ENCODE assay signal across 10 cellular contexts in genomic region chr9:116153765-116154333, GRCh38. TPM values are rescaled to one million over a fixed set of nuclear protein-coding genes. Genes with fewer than 3 reads are reported as not detected.
DNase-seq lines count a peak whose midpoint lies in the region; ATAC-seq and TF ChIP-seq lines count a peak whose summit lies in the region.
"Had no signal": no experiment of that assay in that cellular context is flagged by ENCODE, and none has a peak within 500 bp of the region (broad histone marks: within the 10 kb centered on the region; RNA-seq: fewer than 3 reads in every experiment).

Gene PAPPA (plus strand): TSS chr9:116153791. CDS start chr9:116154173, 382 bp downstream.

- DNase-seq in activated CD4-positive, alpha-beta T cell treated with anti-CD3 and anti-CD28 coated beads for 36 hours: no peak
- no peak for DNase-seq in activated CD4-positive, alpha-beta T cell treated with anti-CD3 and anti-CD28 coated beads, Interleukin-2, amount 50 U/mL, for 1 hour
- DNase-seq in endodermal cell: peak; percentile 64
- DNase-seq in mucosa of descending colon: peak in 1 of 3 donors; percentile 44
- no peak for DNase-seq in type B pancreatic cell (ENCODE audit: extremely low spot score, unreplicated experiment)
- DNase-seq in medulla oblongata (ENCODE audit: extremely low spot score): no peak
- DNase-seq in CD4-positive, alpha-beta T cell: no peak
- no peak for DNase-seq in NAMALWA (ENCODE audit: low spot score)
- DNase-seq: CD8-positive, alpha-beta T cell had no signal

- TF ChIP-seq CTCF in endodermal cell (conservative IDR thresholded peaks at IDR 0.05): no peak
- TF ChIP-seq CTCF in mucosa of descending colon (IDR thresholded peaks at IDR 0.05): no peak
- TF ChIP-seq CTCF in type B pancreatic cell (conservative IDR thresholded peaks at IDR 0.05): no peak
- no peak for TF ChIP-seq CTCF in CD4-positive, alpha-beta T cell (IDR thresholded peaks at IDR 0.05)

- H3K36me3 ChIP-seq in endodermal cell (ENCODE audit: control insufficient read depth, insufficient read depth, low read length): no peaks in the 10 kb centered on the region
- H3K36me3 ChIP-seq in mucosa of descending colon (ENCODE audit: low read depth): no peaks in the 10 kb centered on the region

- WGBS in endodermal cell (ENCODE audit: insufficient coverage in 1 of 2, insufficient read length in 1 of 2), 2 experiments: 0 to 1% methylated on average over 9 to 41 of the region's 41 CpGs

- peaks cover 11% of the 10 kb centered on the region for H3K4me1 Mint-ChIP-seq in activated CD4-positive, alpha-beta T cell treated with anti-CD3 and anti-CD28 coated beads for 36 hours
- H3K4me1 Mint-ChIP-seq in endodermal cell (peaks cover 39% of the 10 kb centered on the region), type B pancreatic cell (ENCODE audit: unreplicated experiment) (peaks cover 38% of the 10 kb centered on the region)
- peaks cover 8% of the 10 kb centered on the region for H3K4me1 Mint-ChIP-seq in CD4-positive, alpha-beta T cell (ENCODE audit: low read depth)

- POLR2A ChIA-PET in activated CD4-positive, alpha-beta T cell treated with anti-CD3 and anti-CD28 coated beads for 36 hours (lab: Charles Lee): no interaction called here
- POLR2A ChIA-PET in CD4-positive, alpha-beta T cell (lab: Charles Lee): no interaction called here

- H3K9ac ChIP-seq in endodermal cell (ENCODE audit: extremely low read depth, low read length, poor library complexity, severe bottlenecking): no peak within 1 kb of the TSS
- H3K9ac ChIP-seq: KMS-11 had no signal

- H3K4me3 ChIP-seq in endodermal cell (ENCODE audit: low read length) (peak within 1 kb of the TSS; percentile 68), mucosa of descending colon (peak within 1 kb of the TSS; percentile 11)

- no peaks in the 10 kb centered on the region for H3K4me1 ChIP-seq in endodermal cell (ENCODE audit: control insufficient read depth, insufficient read depth, low read length)
- H3K4me1 ChIP-seq in mucosa of descending colon (ENCODE audit: low read depth): peaks cover 11% of the 10 kb centered on the region

- H3K9me3 ChIP-seq in endodermal cell (ENCODE audit: control insufficient read depth, low read length) (no peaks in the 10 kb centered on the region), mucosa of descending colon (no peaks in the 10 kb centered on the region)
- H3K9me3 ChIP-seq in CD4-positive, alpha-beta T cell (ENCODE audit: control insufficient read depth, low read length): no peaks in the 10 kb centered on the region

- H3K9me3 Mint-ChIP-seq in activated CD4-positive, alpha-beta T cell treated with anti-CD3 and anti-CD28 coated beads for 36 hours (ENCODE audit: low read depth): no peaks in the 10 kb centered on the region
- H3K9me3 Mint-ChIP-seq in endodermal cell (no peaks in the 10 kb centered on the region), type B pancreatic cell (no peaks in the 10 kb centered on the region)
- H3K9me3 Mint-ChIP-seq in CD4-positive, alpha-beta T cell: no peaks in the 10 kb centered on the region
- H3K9me3 Mint-ChIP-seq: CD8-positive, alpha-beta T cell had no signal

- no peak for ATAC-seq in activated CD4-positive, alpha-beta T cell treated with anti-CD3 and anti-CD28 coated beads for 36 hours
- no peak for ATAC-seq in mucosa of descending colon
- ATAC-seq in CD4-positive, alpha-beta T cell (ENCODE audit: poor library complexity): no peak
- ATAC-seq: CD8-positive, alpha-beta T cell had no signal

- H3K36me3 Mint-ChIP-seq in activated CD4-positive, alpha-beta T cell treated with anti-CD3 and anti-CD28 coated beads for 36 hours (ENCODE audit: low read depth): no peaks in the 10 kb centered on the region
- H3K36me3 Mint-ChIP-seq in endodermal cell (ENCODE audit: low read depth) (no peaks in the 10 kb centered on the region), type B pancreatic cell (no peaks in the 10 kb centered on the region)
- no peaks in the 10 kb centered on the region for H3K36me3 Mint-ChIP-seq in CD4-positive, alpha-beta T cell (ENCODE audit: low read depth)
- H3K36me3 Mint-ChIP-seq: CD8-positive, alpha-beta T cell had no signal

- H3K27me3 Mint-ChIP-seq in activated CD4-positive, alpha-beta T cell treated with anti-CD3 and anti-CD28 coated beads for 36 hours: peaks cover 69% of the 10 kb centered on the region
- H3K27me3 Mint-ChIP-seq in endodermal cell (ENCODE audit: insufficient read depth) (peaks cover 80% of the 10 kb centered on the region), type B pancreatic cell (peaks cover 86% of the 10 kb centered on the region)
- H3K27me3 Mint-ChIP-seq in CD4-positive, alpha-beta T cell: peaks cover 89% of the 10 kb centered on the region

- H3K4me3 Mint-ChIP-seq in activated CD4-positive, alpha-beta T cell treated with anti-CD3 and anti-CD28 coated beads for 36 hours: peak within 1 kb of the TSS; percentile 34
- H3K4me3 Mint-ChIP-seq in endodermal cell: peak within 1 kb of the TSS; percentile 61
- H3K4me3 Mint-ChIP-seq in type B pancreatic cell: peak within 1 kb of the TSS; percentile 90
- no peak within 1 kb of the TSS for H3K4me3 Mint-ChIP-seq in CD4-positive, alpha-beta T cell
- H3K4me3 Mint-ChIP-seq: CD8-positive, alpha-beta T cell had no signal

- intact Hi-C loops in activated CD4-positive, alpha-beta T cell treated with anti-CD3 and anti-CD28 coated beads for 36 hours (cut with DNase I, micrococcal nuclease): loop anchor here (5.0 to 10.0 kb wide), 3 partner anchors 52 to 508 kb away; no protein-coding TSS in a partner anchor
- intact Hi-C loops in mucosa of descending colon (cut with DNase I, micrococcal nuclease): loop anchor here in 1 of 2 donors (10.0 kb wide), 1 partner anchor 341 kb away; no protein-coding TSS in a partner anchor
- intact Hi-C loops in CD4-positive, alpha-beta T cell (cut with DNase I, micrococcal nuclease): no loop called here

- H3K27ac ChIP-seq in endodermal cell (ENCODE audit: low read depth, low read length): no peak within 1 kb of the TSS
- no peak within 1 kb of the TSS for H3K27ac ChIP-seq in CD4-positive, alpha-beta T cell (ENCODE audit: low read depth, low read length)
- H3K27ac ChIP-seq: KMS-11 had no signal

- peaks cover 69% of the 10 kb centered on the region for H3K27me3 ChIP-seq in endodermal cell (ENCODE audit: control insufficient read depth, insufficient read depth, low read length, poor library complexity, severe bottlenecking)
- peaks cover 57% of the 10 kb centered on the region for H3K27me3 ChIP-seq in CD4-positive, alpha-beta T cell (ENCODE audit: control insufficient read depth, insufficient read depth, low read length)

- CTCF ChIA-PET in activated CD4-positive, alpha-beta T cell treated with anti-CD3 and anti-CD28 coated beads for 36 hours (lab: Charles Lee): interaction anchor here (0.5 to 0.6 kb wide), 2 partner anchors 19 to 110 kb away, joined by 3 to 4 read pairs; no protein-coding TSS in a partner anchor
- CTCF ChIA-PET in CD4-positive, alpha-beta T cell (lab: Charles Lee): no interaction called here

- H3K27ac Mint-ChIP-seq in activated CD4-positive, alpha-beta T cell treated with anti-CD3 and anti-CD28 coated beads for 36 hours: no peak within 1 kb of the TSS
- H3K27ac Mint-ChIP-seq in endodermal cell (no peak within 1 kb of the TSS), type B pancreatic cell (peak within 1 kb of the TSS; percentile 37)
- no peak within 1 kb of the TSS for H3K27ac Mint-ChIP-seq in CD4-positive, alpha-beta T cell
- H3K27ac Mint-ChIP-seq: CD8-positive, alpha-beta T cell had no signal

RNA-seq across cellular contexts. Expression of gene PAPPA, which starts in this region (rescaled TPM):
- total RNA-seq in activated CD4-positive, alpha-beta T cell treated with anti-CD3 and anti-CD28 coated beads for 36 hours: not detected
- under 1 TPM; 0.09 TPM for total RNA-seq in endodermal cell
- 4.1 TPM for polyA plus RNA-seq in endodermal cell (2013, experiment 1 of 2)
- polyA plus RNA-seq in endodermal cell (2013, experiment 2 of 2): 4.0 TPM
- total RNA-seq in mucosa of descending colon: 1 to 10 TPM in 2 of 3 donors, under 1 TPM in 1; 0.61 to 2.5 (median 1.9) TPM
- 1.2 and 11.0 TPM in 2 replicates for total RNA-seq in type B pancreatic cell (ENCODE audit: low replicate concordance)
- under 1 TPM in 1 of 2 experiments, not detected in 1; 0.03 TPM for total RNA-seq in CD4-positive, alpha-beta T cell
- total RNA-seq: CD8-positive, alpha-beta T cell had no signal

Comparison
In these comparisons a context has a peak if more than half of its experiments do, and no peak if none do; other contexts are left out.
1. intact Hi-C loops: an anchor here in activated CD4-positive, alpha-beta T cell treated with anti-CD3 and anti-CD28 coated beads for 36 hours (5.0 to 10.0 kb wide); none called in CD4-positive, alpha-beta T cell.